ENCODE assay signal across 19 cellular contexts in the genomic region with DNA sequence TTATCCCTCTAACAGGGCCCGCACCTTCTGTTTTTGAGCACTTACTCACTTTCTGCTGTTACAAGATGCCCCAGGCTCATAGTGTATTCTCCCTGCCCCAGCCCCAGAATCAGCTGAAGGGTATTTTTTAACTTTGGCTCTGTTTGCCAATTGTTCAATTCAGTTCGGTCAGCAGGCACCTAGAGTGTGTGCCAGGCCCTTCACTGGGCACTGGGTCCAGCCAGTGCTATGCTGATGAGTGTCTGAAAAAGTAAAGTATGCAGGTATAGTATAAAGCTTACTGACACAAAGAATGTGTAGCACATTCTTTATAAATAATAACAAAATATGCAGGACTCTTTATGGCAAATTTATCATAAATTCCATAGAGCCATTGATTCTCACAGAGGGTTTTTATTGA. TPM values are rescaled to one million over a fixed set of nuclear protein-coding genes. Genes with fewer than 3 reads are reported as not detected.
"Had no signal": no experiment of that assay in that cellular context is flagged by ENCODE, and none has a peak within 500 bp of the region (broad histone marks: within the 10 kb centered on the region; RNA-seq: fewer than 3 reads in every experiment).

No MANE protein-coding gene starts in this region.

- DNase-seq: activated B cell treated with CpG ODN at 0.5 μM for 24 hours; activated CD4-positive, alpha-beta memory T cell treated with anti-CD3 and anti-CD28 coated beads, Interleukin-2, amount 10 ng/mL, durations not matched to agents 7 days and 5 days; activated CD4-positive, alpha-beta T cell treated with anti-CD3 and anti-CD28 coated beads for 48 hours; activated CD8-positive, alpha-beta memory T cell treated with anti-CD3 and anti-CD28 coated beads, Interleukin-2, amount 10 ng/mL, durations not matched to agents 7 days and 5 days; activated naive CD4-positive, alpha-beta T cell treated with Interleukin-2 at 50 U/mL for 16 hours; activated naive CD8-positive, alpha-beta T cell treated with anti-CD3 and anti-CD28 coated beads, Interleukin-2, amount 10 ng/mL, durations not matched to agents 7 days and 5 days; brain microvascular endothelial cell; effector CD4-positive, alpha-beta T cell; hippocampal formation; islet precursor cell; left lung; mucosa of descending colon; naive thymus-derived CD4-positive, alpha-beta T cell; stimulated activated naive B cell treated with anti-CD40 and anti-IgM and Interleukin-4, amounts not matched to agents 10 μg/mL and 1 μg/mL and 100 μg/mL, for 72 hours; T-helper 1 cell; T-helper 9 cell; tibial artery had no signal

- ATAC-seq: activated CD8-positive, alpha-beta memory T cell treated with anti-CD3 and anti-CD28 coated beads, Interleukin-2, amount 10 ng/mL, durations not matched to agents 7 days and 5 days; activated T-helper 17 cell treated with anti-CD3 and anti-CD28 coated beads, Interleukin-2, amount 50 U/mL, for 72 hours; left lung; mucosa of descending colon; naive thymus-derived CD4-positive, alpha-beta T cell; SK-N-SH treated with all-trans-retinoic acid at 6 μM for 48 hours; stimulated activated naive B cell treated with anti-CD40 and anti-IgM and Interleukin-4, amounts not matched to agents 10 μg/mL and 1 μg/mL and 100 μg/mL, for 72 hours had no signal

RNA-seq across cellular contexts. Expression of gene FHAD1, which starts 35.0 kb away (rescaled TPM):
- total RNA-seq: activated B cell treated with CpG ODN at 0.5 μM for 24 hours; activated CD8-positive, alpha-beta memory T cell treated with anti-CD3 and anti-CD28 coated beads, Interleukin-2, amount 10 ng/mL, durations not matched to agents 7 days and 5 days; activated T-helper 17 cell treated with anti-CD3 and anti-CD28 coated beads, Interleukin-2, amount 50 U/mL, for 72 hours had no signal
